Comparison of ENCODE assay signal across 8 cellular contexts in the genomic region with DNA sequence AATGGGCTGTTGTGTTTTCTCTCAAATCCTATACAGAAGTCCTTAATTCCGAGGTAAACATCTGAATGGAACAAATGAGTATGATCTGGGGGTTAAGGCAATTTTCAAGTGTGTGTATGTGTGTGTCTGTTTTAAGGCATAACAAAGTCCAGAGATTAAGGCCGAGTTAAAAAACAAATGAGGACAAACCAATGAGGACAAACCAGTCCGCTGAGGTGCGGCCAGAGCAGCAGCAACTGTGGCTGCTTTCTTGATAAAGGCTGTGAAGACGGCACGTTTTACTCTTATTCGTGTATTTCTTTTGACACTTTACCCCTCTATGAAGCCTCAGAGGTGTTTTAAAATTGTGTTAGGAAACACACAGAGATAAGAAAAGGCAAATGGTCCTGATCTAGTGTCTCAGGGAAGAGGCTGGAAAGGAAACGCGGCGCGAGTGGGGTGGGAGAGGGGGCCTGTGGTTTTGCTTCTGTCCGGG. TPM values are rescaled to one million over a fixed set of nuclear protein-coding genes. Genes with fewer than 3 reads are reported as not detected.
A peak's percentile ranks its signal among the peaks of the same experiment; 100 is the strongest.
DNase-seq lines count a peak whose midpoint lies in the region; ATAC-seq and TF ChIP-seq lines count a peak whose summit lies in the region.

No MANE protein-coding gene starts in this region.

- POLR2A ChIA-PET in WTC11 (lab: Charles Lee): interaction anchor here (0.5 to 3.1 kb wide), 4 partner anchors 12 to 758 kb away, joined by 3 to 25 read pairs (median 8); no protein-coding TSS in a partner anchor

- no peaks in the 10 kb centered on the region for H3K27me3 ChIP-seq in right cardiac atrium (ENCODE audit: control insufficient read depth, insufficient read depth)

- H3K27ac ChIP-seq in right cardiac atrium (ENCODE audit: low read length) (peak overlapping the region; percentile 65), skin epidermis (peak overlapping the region in 18 of 21 experiments; percentile 15 to 93 (median 84))

- no peaks in the 10 kb centered on the region for H3K27me3 Mint-ChIP-seq in WTC11 (ENCODE audit: low read depth)

- peak; percentile 26 for DNase-seq in HCEC 1CT
- no peak for DNase-seq in WTC11 (ENCODE audit: low spot score)
- peak in 2 of 3 donors; percentile 25 to 65 for DNase-seq in right cardiac atrium
- no peak for DNase-seq in NCI-H510A treated with DMSO at 0.1 percent for 48 hours (lab: John Stamatoyannopoulos, UW)
- DNase-seq in stimulated activated CD4-positive, alpha-beta T cell treated with anti-CD3 and anti-CD28 coated beads, Interleukin-15, amount 100 ng/mL, for 24 hours: no peak
- DNase-seq in GM13977 (ENCODE audit: low spot score): no peak

- in situ Hi-C loops in GM13977 (cut with MboI; ENCODE audit: low pct_unique_long_range_greater_than_20kb, low sequenced_read_pairs, unreplicated experiment): no loop called here

- H3K4me3 Mint-ChIP-seq in WTC11: peak overlapping the region; percentile 89

- ATAC-seq in WTC11 (peak; percentile 10), right cardiac atrium (peak; percentile 7 to 15), HG03025 (IDR thresholded peaks at IDR 0.05; ENCODE audit: low FRiP score, unreplicated experiment) (no peak)

- H3K4me3 ChIP-seq in right cardiac atrium (ENCODE audit: low read length) (peak overlapping the region; percentile 62), skin epidermis (peak overlapping the region; percentile 44 to 74 (median 61))

- H3K9me3 ChIP-seq in right cardiac atrium (ENCODE audit: control insufficient read depth, low read length): no peaks in the 10 kb centered on the region

- peaks cover 37% of the 10 kb centered on the region for H3K4me1 Mint-ChIP-seq in WTC11

- no peaks in the 10 kb centered on the region for H3K4me1 ChIP-seq in right cardiac atrium (ENCODE audit: control insufficient read depth, insufficient read depth, low read length)

- 0 out of 2 replicates have a peak, but pooled peaks cover 9% of the 10 kb centered on the region for H3K9me3 Mint-ChIP-seq in WTC11

- TF ChIP-seq CTCF in WTC11 (IDR thresholded peaks at IDR 0.05) (no peak), GM13977 (IDR thresholded peaks at IDR 0.05; ENCODE audit: extremely low read depth, insufficient read depth, missing control alignments) (no peak)

- peak overlapping the region; percentile 18 for H3K27ac Mint-ChIP-seq in WTC11

- intact Hi-C loops in right cardiac atrium (cut with DNase I): no loop called here

- CTCF ChIA-PET in WTC11 (lab: Charles Lee): interaction anchor here (0.5 to 3.0 kb wide), 8 partner anchors 12 to 711 kb away, joined by 3 to 17 read pairs (median 5); no protein-coding TSS in a partner anchor

- WGBS in right cardiac atrium: 4% methylated on average over 12 of the region's 12 CpGs

- 0 out of 2 replicates have a peak, but pooled peaks cover 11% of the 10 kb centered on the region for H3K36me3 Mint-ChIP-seq in WTC11

TF ChIP-seq in WTC11, 78 proteins besides CTCF, POLR2A, EP300 and RAD21:
- TF ChIP-seq KAT7 (CRISPR knock-in tag; IDR thresholded peaks at IDR 0.05; ENCODE audit: borderline replicate concordance) (no peak), OVOL2 (CRISPR knock-in tag; IDR thresholded peaks at IDR 0.05; ENCODE audit: borderline replicate concordance) (no peak), AFF4 (CRISPR knock-in tag; IDR thresholded peaks at IDR 0.05; ENCODE audit: borderline replicate concordance) (no peak), FOXJ3 (CRISPR knock-in tag; IDR thresholded peaks at IDR 0.05; ENCODE audit: borderline replicate concordance) (no peak), ZNF396 (CRISPR knock-in tag; IDR thresholded peaks at IDR 0.05; ENCODE audit: borderline replicate concordance) (no peak), ZNF317 (CRISPR knock-in tag; IDR thresholded peaks at IDR 0.05; ENCODE audit: borderline replicate concordance, low read depth) (no peak), CREM (CRISPR knock-in tag; IDR thresholded peaks at IDR 0.05) (no peak), CBFB (CRISPR knock-in tag; IDR thresholded peaks at IDR 0.05; ENCODE audit: low read depth) (no peak), ZNF416 (CRISPR knock-in tag; IDR thresholded peaks at IDR 0.05) (no peak), ZMAT4 (CRISPR knock-in tag; IDR thresholded peaks at IDR 0.05) (no peak), ZNF671 (CRISPR knock-in tag; IDR thresholded peaks at IDR 0.05) (no peak), TP53 (CRISPR knock-in tag; IDR thresholded peaks at IDR 0.05) (no peak), MLX (CRISPR knock-in tag; IDR thresholded peaks at IDR 0.05) (no peak), EMX1 (CRISPR knock-in tag; IDR thresholded peaks at IDR 0.05) (no peak), NFE2L1 (CRISPR knock-in tag; IDR thresholded peaks at IDR 0.05) (no peak)
- TF ChIP-seq, protein P1, sequence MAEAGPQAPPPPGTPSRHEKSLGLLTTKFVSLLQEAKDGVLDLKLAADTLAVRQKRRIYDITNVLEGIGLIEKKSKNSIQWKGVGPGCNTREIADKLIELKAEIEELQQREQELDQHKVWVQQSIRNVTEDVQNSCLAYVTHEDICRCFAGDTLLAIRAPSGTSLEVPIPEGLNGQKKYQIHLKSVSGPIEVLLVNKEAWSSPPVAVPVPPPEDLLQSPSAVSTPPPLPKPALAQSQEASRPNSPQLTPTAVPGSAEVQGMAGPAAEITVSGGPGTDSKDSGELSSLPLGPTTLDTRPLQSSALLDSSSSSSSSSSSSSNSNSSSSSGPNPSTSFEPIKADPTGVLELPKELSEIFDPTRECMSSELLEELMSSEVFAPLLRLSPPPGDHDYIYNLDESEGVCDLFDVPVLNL (CRISPR knock-in tag; IDR thresholded peaks at IDR 0.05; ENCODE audit: borderline replicate concordance, low read depth): no peak

RNA-seq across cellular contexts. Expression of gene GULP1, which starts 0.5 kb away (rescaled TPM):
- total RNA-seq in WTC11 (2021) (75.1 to 82.1 TPM (median 80.5 TPM) in 3 replicates), right cardiac atrium (10 to 100 TPM in 3 of 4 donors, 1 to 10 TPM in 1; 8.7 to 14.4 (median 12.0) TPM)
- 3.5 TPM for polyA plus RNA-seq in right cardiac atrium

Comparison
In these comparisons a context has a peak if more than half of its experiments do, and no peak if none do; other contexts are left out.
1. DNase-seq: peak in HCEC 1CT (single experiment) and right cardiac atrium (2 of 3); none in WTC11 (single experiment), NCI-H510A treated with DMSO at 0.1 percent for 48 hours (single experiment), stimulated activated CD4-positive, alpha-beta T cell treated with anti-CD3 and anti-CD28 coated beads, Interleukin-15, amount 100 ng/mL, for 24 hours (single experiment) and GM13977 (single experiment).